Comparison of ENCODE assay signal across 27 cellular contexts in genomic region chr10:10515479-10516204, GRCh38.
DNase-seq lines count a peak whose midpoint lies in the region; ATAC-seq and TF ChIP-seq lines count a peak whose summit lies in the region.
"Had no signal": no experiment of that assay in that cellular context is flagged by ENCODE, and none has a peak within 500 bp of the region (broad histone marks: within the 10 kb centered on the region; RNA-seq: fewer than 3 reads in every experiment).

No MANE protein-coding gene starts in this region.

- TF ChIP-seq CTCF in fibroblast of mammary gland (conservative IDR thresholded peaks at IDR 0.05; ENCODE audit: control insufficient read depth, insufficient read depth, low read depth, low read length) (no peak), MM.1S (IDR thresholded peaks at IDR 0.05; ENCODE audit: low read length) (no peak), GM10266 (IDR thresholded peaks at IDR 0.05; ENCODE audit: control insufficient read depth, insufficient read depth, low read depth, missing control alignments) (no peak), GM13976 (IDR thresholded peaks at IDR 0.05; ENCODE audit: borderline replicate concordance, control extremely low read depth, extremely low read depth, insufficient read depth, missing control alignments) (no peak)

- H3F3A ChIP-seq in MM.1S (ENCODE audit: insufficient read depth, low read length), result no peaks in the 10 kb centered on the region

- no peak overlapping the region for H3K9ac ChIP-seq in MM.1S (ENCODE audit: low read length)
- H3K9ac ChIP-seq: BLaER1 had no signal

- no peaks in the 10 kb centered on the region for H3K79me2 ChIP-seq in MM.1S (ENCODE audit: low read length)

- H3K4me1 ChIP-seq in mesodermal cell (ENCODE audit: control insufficient read depth, insufficient read depth, low read length, poor library complexity, severe bottlenecking), result peaks cover 13% of the 10 kb centered on the region
- H3K4me1 ChIP-seq in MM.1S (ENCODE audit: low read length), result no peaks in the 10 kb centered on the region
- H3K4me1 ChIP-seq: BLaER1, prostate gland, spleen, testis had no signal

- no peak overlapping the region for H3K4me3 ChIP-seq in fibroblast of mammary gland (ENCODE audit: control insufficient read depth, low read depth, low read length)
- no peak overlapping the region for H3K4me3 ChIP-seq in mesodermal cell (ENCODE audit: extremely low read depth, insufficient read depth, low read length, poor library complexity, severe bottlenecking)
- no peak overlapping the region for H3K4me3 ChIP-seq in MM.1S (ENCODE audit: low read length)
- H3K4me3 ChIP-seq: BLaER1, GM12878, prostate gland, spleen, testis had no signal

- DNase-seq in AG20443 (ENCODE audit: low spot score) (peak; percentile 20), RPMI7951 (ENCODE audit: low read depth) (peak; percentile 13), fibroblast of mammary gland (ENCODE audit: low read depth) (peak; percentile 53), MM.1S (no peak), GM10266 (ENCODE audit: extremely low spot score) (no peak), GM13976 (ENCODE audit: low spot score) (no peak)
- DNase-seq: ACHN; activated CD4-positive, alpha-beta T cell treated with anti-CD3 and anti-CD28 coated beads for 4 hours; activated naive CD4-positive, alpha-beta T cell; activated T-cell treated with anti-CD3 and anti-CD28 coated beads, Interleukin-2, amount 50 U/mL, for 24 hours; central memory CD4-positive, alpha-beta T cell; DMS79 treated with DMSO at 0.1 percent for 48 hours; H9; Karpas-422; NCI-H1105; NCI-H2081 treated with DMSO at 0.1 percent for 48 hours; NCI-H446; spleen; stimulated activated CD4-positive, alpha-beta T cell treated with anti-CD3 and anti-CD28 coated beads, Interleukin-4, amount 100 ng/mL, for 1 hour; stimulated activated naive B cell treated with anti-CD40 and anti-IgM and Interleukin-4, amounts not matched to agents 10 μg/mL and 1 μg/mL and 100 μg/mL, for 72 hours; testis had no signal

- no peak for ATAC-seq in GM18907 (IDR thresholded peaks at IDR 0.05; ENCODE audit: unreplicated experiment)
- ATAC-seq: GM12878; stimulated activated naive B cell treated with anti-CD40 and anti-IgM and Interleukin-4, amounts not matched to agents 10 μg/mL and 1 μg/mL and 100 μg/mL, for 72 hours had no signal

- H3K9me3 ChIP-seq in mesodermal cell (ENCODE audit: control insufficient read depth, low read length) (no peaks in the 10 kb centered on the region), MM.1S (replicated peaks; ENCODE audit: insufficient read depth, low read length) (no peaks in the 10 kb centered on the region)
- H3K9me3 ChIP-seq: BLaER1, neutrophil, prostate gland, spleen, testis had no signal

- no peak overlapping the region for H2AFZ ChIP-seq in MM.1S (ENCODE audit: low read length)

- in situ Hi-C loops in GM13976 (cut with MboI; ENCODE audit: low sequenced_read_pairs, unreplicated experiment), result no loop called here

- peak overlapping the region; percentile 39 for H3K27ac ChIP-seq in mesodermal cell (ENCODE audit: low read depth, low read length, severe bottlenecking)
- no peak overlapping the region for H3K27ac ChIP-seq in MM.1S (ENCODE audit: low read length)
- H3K27ac ChIP-seq: BLaER1, neutrophil, prostate gland, spleen, testis had no signal

- WGBS in mesodermal cell (ENCODE audit: insufficient coverage in 2 of 2), 2 experiments, result 86 to 98% methylated on average over 6 to 10 of the region's 13 CpGs

- no peaks in the 10 kb centered on the region for H3K27me3 ChIP-seq in MM.1S (replicated peaks; ENCODE audit: insufficient read depth, low read length)
- H3K27me3 ChIP-seq: BLaER1, neutrophil, testis had no signal

- no peaks in the 10 kb centered on the region for H3K36me3 ChIP-seq in mesodermal cell (ENCODE audit: control insufficient read depth, insufficient read depth, low read length)
- no peaks in the 10 kb centered on the region for H3K36me3 ChIP-seq in MM.1S (replicated peaks; ENCODE audit: insufficient read depth, low read length)
- H3K36me3 ChIP-seq: BLaER1, neutrophil, prostate gland, spleen had no signal

- H3K9me2 ChIP-seq in MM.1S (replicated peaks; ENCODE audit: insufficient read depth, low read length), result no peaks in the 10 kb centered on the region

- H3K4me2 ChIP-seq in MM.1S (ENCODE audit: low read depth, low read length), result no peak overlapping the region
- H3K4me2 ChIP-seq: BLaER1 had no signal

- no peaks in the 10 kb centered on the region for H4K20me1 ChIP-seq in MM.1S (ENCODE audit: insufficient read depth, low read length)
- H4K20me1 ChIP-seq: BLaER1 had no signal

Comparison
In these comparisons a context has a peak if more than half of its experiments do, and no peak if none do; other contexts are left out.
1. DNase-seq: peak in AG20443 (single experiment), RPMI7951 (single experiment) and fibroblast of mammary gland (single experiment); none in MM.1S (single experiment), GM10266 (single experiment) and GM13976 (single experiment).